1 cellular context compared by ENCODE assay signal in genomic region chr16:88142056-88142935, GRCh38.
TF ChIP-seq lines count a peak whose summit lies in the region.

No MANE protein-coding gene starts in this region.

TF ChIP-seq in K562, 482 proteins besides CTCF, POLR2A, EP300 and RAD21 (continued from another document):
- TF ChIP-seq MGA (IDR thresholded peaks at IDR 0.05), result peak; percentile 49
- TF ChIP-seq CXXC5 (CRISPR knock-in tag; IDR thresholded peaks at IDR 0.05), result peak; percentile 54
- TF ChIP-seq CBFA2T2 (conservative IDR thresholded peaks at IDR 0.05), result peak; percentile 59
- peak; percentile 73 for TF ChIP-seq L3MBTL2 (IDR thresholded peaks at IDR 0.05)
- peak; percentile 39 for TF ChIP-seq USF2 (CRISPR knock-in tag; IDR thresholded peaks at IDR 0.05)
- 0 out of 2 replicates have a peak, but pooled peaks have one; percentile 24 for TF ChIP-seq MAX (CRISPR knock-in tag; IDR thresholded peaks at IDR 0.05)
- 0 out of 4 replicates have a peak, but pooled peaks of 1 of the 2 experiments have one; percentile 31 for TF ChIP-seq FOXK2 (conservative IDR thresholded peaks at IDR 0.05 in 1 of 2, IDR thresholded peaks at IDR 0.05 in 1 of 2; ENCODE audit: low read depth in 2 of 2)
TF ChIP-seq in K562: peak in this region for 16; not testable (repeated sequence) for 466.
